In the genomic region with DNA sequence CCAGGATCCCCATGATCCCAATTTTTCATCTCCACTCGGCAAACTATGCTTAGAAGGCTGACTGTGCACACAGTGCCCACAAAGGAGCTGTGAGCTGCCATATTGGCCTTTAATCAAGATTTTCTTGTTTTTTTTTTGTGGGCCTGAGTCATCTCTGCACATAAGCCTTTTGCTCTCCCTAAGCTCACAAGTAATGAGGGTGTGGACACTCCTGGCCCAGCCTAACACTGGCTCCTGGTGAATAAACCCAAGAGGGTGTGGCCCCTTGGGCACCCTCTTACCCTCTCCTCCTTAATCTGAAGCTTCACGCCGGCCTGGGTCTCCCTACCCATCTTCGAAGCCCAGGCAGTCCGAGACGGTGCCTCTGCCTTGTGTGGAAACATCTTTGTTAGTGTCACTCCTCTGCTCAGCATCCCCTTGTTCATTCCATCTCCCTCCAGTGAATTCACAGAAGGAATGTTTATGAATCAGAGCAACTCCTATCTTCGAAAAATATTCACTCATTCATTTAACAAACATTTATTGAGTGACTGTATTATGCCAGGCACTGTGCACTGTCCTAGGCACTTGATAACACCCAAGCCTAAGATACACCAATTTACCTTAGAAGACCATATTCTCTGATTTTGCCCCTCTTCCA, we compare ENCODE assay signal across 17 cellular contexts. TPM values are rescaled to one million over a fixed set of nuclear protein-coding genes. Genes with fewer than 3 reads are reported as not detected.
DNase-seq lines count a peak whose midpoint lies in the region; ATAC-seq, FAIRE-seq and TF ChIP-seq lines count a peak whose summit lies in the region.
"Had no signal": no experiment of that assay in that cellular context is flagged by ENCODE, and none has a peak within 500 bp of the region (broad histone marks: within the 10 kb centered on the region; RNA-seq: fewer than 3 reads in every experiment).

No MANE protein-coding gene starts in this region.

- DNase-seq in A172 (ENCODE audit: low spot score), result peak; percentile 73
- peak; percentile 83 for DNase-seq in GM23248
- peak; percentile 40 for DNase-seq in adipocyte (ENCODE audit: low read depth)
- DNase-seq in keratinocyte (ENCODE audit: low read depth, low spot score), result peak; percentile 68
- DNase-seq in SHP77 (lab: John Stamatoyannopoulos, UW), result no peak
- no peak for DNase-seq in retina
- DNase-seq in RKO (ENCODE audit: low spot score), result no peak
- DNase-seq: activated T-cell treated with anti-CD3 and anti-CD28 coated beads for 4 hours, cerebellar nuclear complex, NCI-H2171, right lobe of liver, upper lobe of left lung had no signal

- in situ Hi-C loops in GM23248 (cut with MboI), result no loop called here

- peaks cover 21% of the 10 kb centered on the region for H3F3A ChIP-seq in GM23248 (ENCODE audit: insufficient read depth)

- H3K36me3 ChIP-seq in GM23248 (ENCODE audit: low read depth) (no peaks in the 10 kb centered on the region), adipocyte (ENCODE audit: control insufficient read depth, insufficient read depth, low read length, severe bottlenecking) (peaks cover 16% of the 10 kb centered on the region), keratinocyte (ENCODE audit: control insufficient read depth in 2 of 2, extremely low read depth in 1 of 2, insufficient read depth in 2 of 2, low read length in 2 of 2) (peaks cover 11% of the 10 kb centered on the region in 2 experiments)
- H3K36me3 ChIP-seq: right lobe of liver had no signal

- H3K9ac ChIP-seq in GM23248 (peak overlapping the region; percentile 27; the same call in 1 of the 2 replicates), adipocyte (ENCODE audit: low read length) (peak overlapping the region; percentile 0), keratinocyte (ENCODE audit: control insufficient read depth, extremely low read depth, insufficient read depth, low read length) (peak overlapping the region; percentile 59)
- H3K9ac ChIP-seq: BLaER1 treated with 17β-estradiol and CSF1 and Interleukin-3, amounts not matched to agents 10 nM and 100 nM; KMS-11 had no signal

- no peak for TF ChIP-seq CTCF in keratinocyte (optimal IDR thresholded peaks at IDR 0.05 in 1 of 3, IDR thresholded peaks at IDR 0.05 in 1 of 3, conservative IDR thresholded peaks at IDR 0.05 in 1 of 3; ENCODE audit: extremely low read depth in 1 of 3, insufficient read depth in 2 of 3, low read length in 3 of 3)

- no peak overlapping the region for H3K4me3 ChIP-seq in GM23248
- H3K4me3 ChIP-seq in adipocyte (ENCODE audit: low read length), result no peak overlapping the region
- H3K4me3 ChIP-seq in keratinocyte (ENCODE audit: control insufficient read depth in 2 of 3, extremely low read depth in 1 of 3, insufficient read depth in 2 of 3, low read depth in 1 of 3, low read length in 3 of 3), result peak overlapping the region in 2 of 3 experiments; percentile 24 to 39
- H3K4me3 ChIP-seq: BLaER1 treated with 17β-estradiol and CSF1 and Interleukin-3, amounts not matched to agents 10 nM and 100 nM; lung; right lobe of liver; upper lobe of left lung had no signal

- H2AFZ ChIP-seq in GM23248 (peak overlapping the region; percentile 63), keratinocyte (ENCODE audit: control insufficient read depth, low read length) (peak overlapping the region; percentile 91)

- dilution Hi-C loops in keratinocyte (cut with MboI; ENCODE audit: extremely low pct_ligation_motif_present, low sequenced_read_pairs), result no loop called here

- H3K4me2 ChIP-seq in GM23248 (ENCODE audit: unreplicated experiment) (peak overlapping the region; percentile 42), keratinocyte (ENCODE audit: control insufficient read depth, extremely low read depth, insufficient read depth, low read depth, low read length) (peak overlapping the region; percentile 86)
- H3K4me2 ChIP-seq: BLaER1 treated with 17β-estradiol and CSF1 and Interleukin-3, amounts not matched to agents 10 nM and 100 nM; KMS-11 had no signal

- no peak for ATAC-seq in GM21423 (IDR thresholded peaks at IDR 0.05; ENCODE audit: unreplicated experiment)
- ATAC-seq: right lobe of liver had no signal

- H3K79me2 ChIP-seq in GM23248 (ENCODE audit: insufficient read depth) (no peaks in the 10 kb centered on the region), keratinocyte (ENCODE audit: control insufficient read depth, insufficient read depth, low read length) (no peaks in the 10 kb centered on the region)

- no peaks in the 10 kb centered on the region for H3K9me3 ChIP-seq in GM23248 (ENCODE audit: low read depth)
- H3K9me3 ChIP-seq in adipocyte (ENCODE audit: control insufficient read depth, low read length), result no peaks in the 10 kb centered on the region
- H3K9me3 ChIP-seq in keratinocyte (ENCODE audit: control insufficient read depth, low read depth, low read length), result no peaks in the 10 kb centered on the region
- H3K9me3 ChIP-seq: BLaER1 treated with 17β-estradiol and CSF1 and Interleukin-3, amounts not matched to agents 10 nM and 100 nM; right lobe of liver; upper lobe of left lung had no signal

- H4K20me1 ChIP-seq in GM23248 (ENCODE audit: insufficient read depth) (no peaks in the 10 kb centered on the region), keratinocyte (ENCODE audit: control insufficient read depth, extremely low read depth, insufficient read depth, low read length) (no peaks in the 10 kb centered on the region)
- H4K20me1 ChIP-seq: BLaER1 treated with 17β-estradiol and CSF1 and Interleukin-3, amounts not matched to agents 10 nM and 100 nM had no signal

- no peaks in the 10 kb centered on the region for H3K9me2 ChIP-seq in GM23248 (ENCODE audit: insufficient read depth)

- H3K27me3 ChIP-seq in GM23248 (replicated peaks; ENCODE audit: insufficient read depth), result no peaks in the 10 kb centered on the region
- no peaks in the 10 kb centered on the region for H3K27me3 ChIP-seq in adipocyte (replicated peaks; ENCODE audit: control insufficient read depth, insufficient read depth, low read length)
- H3K27me3 ChIP-seq in keratinocyte (ENCODE audit: control insufficient read depth, extremely low read depth, insufficient read depth, low read length), result no peaks in the 10 kb centered on the region
- H3K27me3 ChIP-seq: BLaER1 treated with 17β-estradiol and CSF1 and Interleukin-3, amounts not matched to agents 10 nM and 100 nM; right lobe of liver; upper lobe of left lung had no signal

- FAIRE-seq in keratinocyte (lab: Jason Lieb, UNC), result peak; percentile 86
- FAIRE-seq: TTC549 had no signal

- H3K27ac ChIP-seq in GM23248 (peak overlapping the region; percentile 69), keratinocyte (ENCODE audit: control insufficient read depth, insufficient read depth, low read length) (peak overlapping the region; percentile 90)
- H3K27ac ChIP-seq: BLaER1 treated with 17β-estradiol and CSF1 and Interleukin-3, amounts not matched to agents 10 nM and 100 nM; KMS-11; right lobe of liver; upper lobe of left lung had no signal

- H3K9me1 ChIP-seq in keratinocyte (ENCODE audit: control insufficient read depth, extremely low read depth, insufficient read depth, low read length), result no peaks in the 10 kb centered on the region

- WGBS in GM23248 (ENCODE audit: low coverage in 1 of 2, low lambda C conversion rate in 2 of 2, missing lambda C conversion rate in 2 of 2), 2 experiments, result 30 to 37% methylated on average over 7 of the region's 7 CpGs

- H3K4me1 ChIP-seq in GM23248 (ENCODE audit: insufficient read depth) (peaks cover 16% of the 10 kb centered on the region), adipocyte (ENCODE audit: control insufficient read depth, insufficient read depth, low read length) (peaks cover 32% of the 10 kb centered on the region), keratinocyte (ENCODE audit: control insufficient read depth, extremely low read depth, insufficient read depth, low read length) (peaks cover 29% of the 10 kb centered on the region)
- H3K4me1 ChIP-seq: BLaER1 treated with 17β-estradiol and CSF1 and Interleukin-3, amounts not matched to agents 10 nM and 100 nM; right lobe of liver; upper lobe of left lung had no signal

RNA-seq across cellular contexts. Expression of gene MRPS10, which starts 22.2 kb away (rescaled TPM):
- total RNA-seq in A172 (2014; rRNA removed; shearing (Covaris generic)), result 93.5 and 95.1 TPM in 2 replicates
- total RNA-seq in GM23248 (2014; rRNA removed; shearing (Covaris generic)), result 79.8 and 82.1 TPM in 2 replicates
- polyA plus RNA-seq in GM23248 (2016; fragmentation: Nextera tagmentation; extraction: Ambion mirVana) (60.6 and 65.1 TPM in 2 replicates), keratinocyte (44.9 to 80.1 TPM (median 59.5 TPM) in 3 replicates)
- 21.9 TPM for polyA plus RNA-seq in keratinocyte (2011; ENCODE audit: low read depth)
- polyA plus RNA-seq in keratinocyte (2011; cell fraction: cytosol; rRNA removed), result 44.6 and 83.1 TPM in 2 replicates
- 21.9 and 27.8 TPM in 2 replicates for polyA plus RNA-seq in keratinocyte (2011; cell fraction: nucleus; rRNA removed)
- 29.9 and 53.5 TPM in 2 replicates for polyA plus RNA-seq in keratinocyte (2012; ENCODE audit: low replicate concordance)
- 5.9 to 32.7 TPM (median 13.5 TPM) in 3 replicates for polyA minus RNA-seq in keratinocyte
- polyA minus RNA-seq in keratinocyte (2011; cell fraction: cytosol; rRNA and poly(A)+ RNA removed), result 16.1 TPM
- polyA minus RNA-seq in keratinocyte (2011; cell fraction: nucleus; rRNA and poly(A)+ RNA removed), result 7.9 and 15.9 TPM in 2 replicates

RNA-seq across cellular contexts. Expression of gene GUCA1B, which starts 45.1 kb away (rescaled TPM):
- total RNA-seq in A172 (2014; rRNA removed; shearing (Covaris generic)), result not detected in 2 replicates
- total RNA-seq in GM23248 (2014; rRNA removed; shearing (Covaris generic)), result 0.22 and 1.3 TPM in 2 replicates
- not detected in 2 replicates for polyA plus RNA-seq in GM23248 (2016; fragmentation: Nextera tagmentation; extraction: Ambion mirVana)
- 0.08 to 0.28 TPM (median 0.17 TPM) in 3 replicates for polyA plus RNA-seq in keratinocyte
- polyA plus RNA-seq in keratinocyte (2011; ENCODE audit: low read depth), result 3.1 TPM
- polyA plus RNA-seq in keratinocyte (2011; cell fraction: cytosol; rRNA removed), result 0.06 TPM in 2 replicates
- polyA plus RNA-seq in keratinocyte (2011; cell fraction: nucleus; rRNA removed), result 0.64 and 0.87 TPM in 2 replicates
- polyA plus RNA-seq in keratinocyte (2012; ENCODE audit: low replicate concordance), result 2.3 TPM in 1 of 2 replicates, not detected in the other
- 0.38 TPM in 1 of 3 replicates, not detected in the others for polyA minus RNA-seq in keratinocyte
- not detected for polyA minus RNA-seq in keratinocyte (2011; cell fraction: cytosol; rRNA and poly(A)+ RNA removed)
- 0.53 and 1.1 TPM in 2 replicates for polyA minus RNA-seq in keratinocyte (2011; cell fraction: nucleus; rRNA and poly(A)+ RNA removed)

Comparison
In these comparisons a context has a peak if more than half of its experiments do, and no peak if none do; other contexts are left out.
1. DNase-seq: peak in A172 (single experiment), GM23248 (single experiment), adipocyte (single experiment) and keratinocyte (single experiment); none in SHP77 (0 of 2), retina (single experiment) and RKO (single experiment).
2. H3K4me3 ChIP-seq: peak in keratinocyte (2 of 3); none in GM23248 (single experiment) and adipocyte (single experiment).
3. H3K9ac ChIP-seq: peak in every context shown above with its lines; median percentile 59 in keratinocyte; 27 in GM23248; 0 in adipocyte.